9 cellular contexts compared by ENCODE assay signal in genomic region chr12:80901661-80902060, GRCh38.
"Had no signal": no experiment of that assay in that cellular context is flagged by ENCODE, and none has a peak within 500 bp of the region (broad histone marks: within the 10 kb centered on the region; RNA-seq: fewer than 3 reads in every experiment).

No MANE protein-coding gene starts in this region.

- H3K9me3 ChIP-seq: HAP-1 had no signal

- ATAC-seq: GM23338, HCT116 had no signal

- DNase-seq: GM23248, GOT3, H7, H9, HCEC 1CT, HFFc6 had no signal

- H3K4me3 ChIP-seq: GM23248, GM23338, HAP-1 had no signal

- H3K9me3 Mint-ChIP-seq: GM23338, H9, HFFc6 had no signal

- H3K4me3 Mint-ChIP-seq: GM23338, H9, HFFc6 had no signal

- H3K27ac Mint-ChIP-seq: GM23338, H9, HFFc6 had no signal

- H3K27ac ChIP-seq: GM23248 had no signal
